23 cellular contexts compared by ENCODE assay signal in the genomic region with DNA sequence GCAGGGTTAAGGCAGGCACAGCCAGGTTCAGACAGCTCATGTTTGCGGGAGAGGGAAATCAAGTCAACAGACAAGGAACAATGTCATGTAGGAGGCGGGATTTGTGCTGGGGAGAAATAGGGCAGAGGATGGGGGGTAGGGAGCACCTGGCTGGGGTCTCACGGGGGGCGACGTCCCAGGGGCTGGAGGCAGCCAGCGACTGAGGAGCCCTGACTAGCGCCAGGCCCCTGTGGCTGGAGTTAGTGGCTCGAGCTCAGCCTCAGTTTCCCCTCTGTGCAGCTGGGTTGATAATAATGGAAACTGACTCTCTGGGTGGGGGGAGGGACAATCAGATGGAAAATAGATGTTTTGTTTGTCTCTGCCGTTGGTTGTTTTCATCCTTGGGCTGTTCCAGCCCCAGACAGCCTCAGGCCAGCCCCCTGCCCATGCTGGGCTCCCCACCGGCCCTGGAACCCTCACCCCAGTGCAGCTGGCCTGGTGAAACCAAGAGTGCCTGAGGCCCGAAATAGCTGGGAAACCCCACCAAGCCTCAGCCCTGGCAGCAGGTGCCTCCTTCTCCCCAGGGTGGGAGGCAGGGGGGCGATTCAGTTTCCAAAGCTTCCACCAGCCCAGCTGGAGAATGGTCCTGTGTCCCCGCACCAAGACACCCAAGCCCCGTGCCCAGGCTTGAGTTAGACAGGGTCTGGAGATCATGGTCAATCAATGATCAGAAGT.
DNase-seq lines count a peak whose midpoint lies in the region; ATAC-seq, FAIRE-seq and TF ChIP-seq lines count a peak whose summit lies in the region.
"Had no signal": no experiment of that assay in that cellular context is flagged by ENCODE, and none has a peak within 500 bp of the region (broad histone marks: within the 10 kb centered on the region; RNA-seq: fewer than 3 reads in every experiment).

No MANE protein-coding gene starts in this region.

- H3K36me3 ChIP-seq in BLaER1 = no peaks in the 10 kb centered on the region
- H3K36me3 ChIP-seq: heart left ventricle, suprapubic skin, vagina had no signal

- no peaks in the 10 kb centered on the region for H3K9me3 Mint-ChIP-seq in memory B cell
- H3K9me3 Mint-ChIP-seq: CD4-positive, alpha-beta T cell had no signal

- in situ Hi-C loops in GM13976 (cut with MboI; ENCODE audit: low sequenced_read_pairs, unreplicated experiment) = loop anchor here (25.0 kb wide), 1 partner anchor 569 kb away; no protein-coding TSS in a partner anchor

- FAIRE-seq in RCC 7860 (lab: Jason Lieb, UNC) = no peak

- H3K27me3 ChIP-seq in BLaER1 = no peaks in the 10 kb centered on the region
- H3K27me3 ChIP-seq: vagina had no signal

- H3K4me1 Mint-ChIP-seq in memory B cell = peaks cover 81% of the 10 kb centered on the region

- H3K4me3 ChIP-seq in BLaER1 = peak overlapping the region; percentile 46
- H3K4me3 ChIP-seq: coronary artery, heart left ventricle, PC-9, smooth muscle cell, suprapubic skin, vagina had no signal

- peak overlapping the region; percentile 98 for H3K27ac ChIP-seq in BLaER1
- H3K27ac ChIP-seq: coronary artery, heart left ventricle, PC-9, suprapubic skin, vagina had no signal

- H3K4me2 ChIP-seq in BLaER1 = peak overlapping the region; percentile 88
- H3K4me2 ChIP-seq: PC-9, smooth muscle cell had no signal

- H3K27ac Mint-ChIP-seq in memory B cell = peak overlapping the region; percentile 97
- H3K27ac Mint-ChIP-seq: CD4-positive, alpha-beta T cell; T-helper 17 cell had no signal

- no peaks in the 10 kb centered on the region for H3K9me3 ChIP-seq in BLaER1
- H3K9me3 ChIP-seq: heart left ventricle, suprapubic skin, vagina had no signal

- no peaks in the 10 kb centered on the region for H4K20me1 ChIP-seq in BLaER1

- H3K36me3 Mint-ChIP-seq in memory B cell = peaks cover 3% of the 10 kb centered on the region

- H3K4me1 ChIP-seq in BLaER1 = peaks cover 99% of the 10 kb centered on the region
- H3K4me1 ChIP-seq: vagina had no signal

- DNase-seq in GM13976 (ENCODE audit: low spot score) (peak; percentile 40), RPMI8226 (peak; percentile 98), memory B cell (ENCODE audit: low spot score in 2 of 2) (no peak), NCI-H1105 treated with DMSO at 0.1 percent for 48 hours (lab: John Stamatoyannopoulos, UW) (no peak), NCI-H1048 (lab: John Stamatoyannopoulos, UW) (no peak), RCC 7860 (ENCODE audit: low spot score) (no peak), AG08395 (ENCODE audit: low spot score) (no peak)
- DNase-seq: ACHN; activated CD8-positive, alpha-beta memory T cell treated with anti-CD3 and anti-CD28 coated beads, Interleukin-2, amount 50 U/mL, for 48 hours; activated effector memory CD4-positive, alpha-beta T cell treated with Interleukin-2 at 50 U/mL for 16 hours; CD4-positive, alpha-beta T cell; DMS153; NCI-H187; NCI-H82; PC-9; stimulated activated CD4-positive, alpha-beta T cell treated with anti-CD3 and anti-CD28 coated beads, Interleukin-4, amount 100 ng/mL, for 24 hours; T-helper 17 cell had no signal

- TF ChIP-seq CTCF in GM13976 (IDR thresholded peaks at IDR 0.05; ENCODE audit: borderline replicate concordance, control extremely low read depth, extremely low read depth, insufficient read depth, missing control alignments) = no peak

- H3K9ac ChIP-seq in BLaER1 = peak overlapping the region; percentile 87

- ATAC-seq in memory B cell (ENCODE audit: low read depth) = no peak
- ATAC-seq: heart left ventricle, T-helper 17 cell had no signal

- H3K4me3 Mint-ChIP-seq in memory B cell = peak overlapping the region; percentile 54
- H3K4me3 Mint-ChIP-seq: CD4-positive, alpha-beta T cell; T-helper 17 cell had no signal

- H3K27me3 Mint-ChIP-seq in memory B cell = no peaks in the 10 kb centered on the region
- H3K27me3 Mint-ChIP-seq: CD4-positive, alpha-beta T cell had no signal

Comparison
In these comparisons a context has a peak if more than half of its experiments do, and no peak if none do; other contexts are left out.
1. DNase-seq: peak in GM13976 (single experiment) and RPMI8226 (single experiment); none in memory B cell (0 of 2), NCI-H1105 treated with DMSO at 0.1 percent for 48 hours (single experiment), NCI-H1048 (single experiment), RCC 7860 (single experiment) and AG08395 (single experiment).